In genomic region chr7:124267154-124267553, GRCh38 we compare ENCODE assay signal across 20 cellular contexts.
"Had no signal": no experiment of that assay in that cellular context is flagged by ENCODE, and none has a peak within 500 bp of the region (broad histone marks: within the 10 kb centered on the region; RNA-seq: fewer than 3 reads in every experiment).

No MANE protein-coding gene starts in this region.

- ATAC-seq: HepG2, Panc1, PC-3 had no signal

- H3K27ac ChIP-seq: RWPE1 had no signal

- H3K9me3 ChIP-seq: SK-N-SH had no signal

- H3K4me2 ChIP-seq: SK-N-SH had no signal

- H3K9ac ChIP-seq: SK-N-SH had no signal

- DNase-seq: KBM-7; MV-4-11; NCI-H1048; NCI-H1105; NCI-H1417; NCI-H1436 treated with DMSO at 0.1 percent for 48 hours; NCI-H1694; NCI-H187 treated with DMSO at 0.1 percent for 48 hours; NCI-H2029 treated with DMSO at 0.1 percent for 48 hours; NCI-H2227 treated with DMSO at 0.1 percent for 48 hours; NCI-H524 treated with DMSO at 0.1 percent for 48 hours; NCI-H69; NCI-H774; NK-92 treated with Interleukin-12 subunit alpha and Interleukin-12 subunit beta, amount 100 ng/mL, for 24 hours; PC-3; SHP77; SK-N-SH had no signal

- H3K9me2 ChIP-seq: SK-N-SH had no signal
